Comparison of ENCODE assay signal across 29 cellular contexts in the genomic region with DNA sequence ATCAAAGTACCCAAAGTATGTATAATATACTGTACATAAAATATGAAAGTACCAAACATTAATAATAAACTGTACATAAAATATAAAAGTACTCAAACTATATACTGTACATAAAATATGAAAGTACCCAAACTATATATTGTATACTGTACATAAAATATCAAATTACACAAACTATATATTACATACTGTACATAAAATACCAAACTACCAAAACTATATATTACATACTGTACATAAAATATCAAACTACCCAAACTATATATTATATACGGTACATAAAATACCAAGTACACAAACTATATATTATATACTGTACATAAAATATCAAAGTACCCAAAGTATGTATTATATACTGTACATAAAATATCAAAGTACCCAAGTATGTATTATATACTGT.
DNase-seq lines count a peak whose midpoint lies in the region; ATAC-seq, FAIRE-seq and TF ChIP-seq lines count a peak whose summit lies in the region.
"Had no signal": no experiment of that assay in that cellular context is flagged by ENCODE, and none has a peak within 500 bp of the region (broad histone marks: within the 10 kb centered on the region; RNA-seq: fewer than 3 reads in every experiment).

No MANE protein-coding gene starts in this region.

- no peak overlapping the region for H3K4me3 ChIP-seq in K562
- H3K4me3 ChIP-seq: A549; BLaER1; BLaER1 treated with 17β-estradiol and CSF1 and Interleukin-3, amounts not matched to agents 10 nM and 100 nM had no signal

- in situ Hi-C loops in K562 (cut with MboI), result no loop called here

- no peak for DNase-seq in K562 (ENCODE audit: extremely low read depth in 1 of 4, low spot score in 3 of 4)
- DNase-seq in activated gamma-delta T cell treated with Interleukin-2 at 50 U/mL for 16 hours, result no peak
- DNase-seq: 8988T; ACHN; AML-193; BE2C; C1 segment of cervical spinal cord; Caco-2; Calu3; CD4-positive, alpha-beta memory T cell; CD4-positive, alpha-beta T cell; CD4-positive, CD25-positive, alpha-beta regulatory T cell; CD8-positive, alpha-beta memory T cell; CD8-positive, alpha-beta T cell; COR-L47; DMS 273 treated with DMSO at 0.1 percent for 48 hours; DMS153; DMS53; DMS79; DMS79 treated with DMSO at 0.1 percent for 48 hours; DND-41; EL had no signal

- H3K27ac ChIP-seq in K562 (ENCODE audit: extremely low read depth, low read depth, low read length), result no peak overlapping the region
- H3K27ac ChIP-seq: 22Rv1; A549; BLaER1; BLaER1 treated with 17β-estradiol and CSF1 and Interleukin-3, amounts not matched to agents 10 nM and 100 nM; C4-2B had no signal

- no peak for FAIRE-seq in K562 (lab: Jason Lieb, UNC)
- FAIRE-seq: A204.1, A549, D721Med had no signal

- no peaks in the 10 kb centered on the region for H4K20me1 ChIP-seq in K562 (replicated peaks; ENCODE audit: control insufficient read depth, insufficient read depth, low read length)
- H4K20me1 ChIP-seq: BLaER1; BLaER1 treated with 17β-estradiol and CSF1 and Interleukin-3, amounts not matched to agents 10 nM and 100 nM had no signal

- no peak for TF ChIP-seq CTCF in K562 (IDR thresholded peaks at IDR 0.05 in 2 of 3, conservative IDR thresholded peaks at IDR 0.05 in 1 of 3; ENCODE audit: insufficient read depth in 2 of 3, low read depth in 1 of 3, low read length in 3 of 3)

- POLR2A ChIA-PET in K562 (lab: Yijun Ruan, JAX), result no interaction called here

- H3K4me1 ChIP-seq in K562 (replicated peaks in 1 of 2; ENCODE audit: control insufficient read depth in 2 of 2, insufficient read depth in 2 of 2, low read length in 2 of 2), result no peaks in the 10 kb centered on the region
- H3K4me1 ChIP-seq: A549; BE2C; BLaER1; BLaER1 treated with 17β-estradiol and CSF1 and Interleukin-3, amounts not matched to agents 10 nM and 100 nM; Caco-2 had no signal

- no peak overlapping the region for H3K4me2 ChIP-seq in K562 (ENCODE audit: insufficient read depth, low read length)
- H3K4me2 ChIP-seq: A549; BLaER1; BLaER1 treated with 17β-estradiol and CSF1 and Interleukin-3, amounts not matched to agents 10 nM and 100 nM had no signal

- no peak overlapping the region for H3K9ac ChIP-seq in K562 (ENCODE audit: insufficient read depth in 1 of 2, low read depth in 2 of 2, low read length in 2 of 2)
- H3K9ac ChIP-seq: BLaER1; BLaER1 treated with 17β-estradiol and CSF1 and Interleukin-3, amounts not matched to agents 10 nM and 100 nM had no signal

- ATAC-seq in K562, result no peak
- ATAC-seq: A549; CD8-positive, alpha-beta T cell had no signal

- no peak overlapping the region for H2AFZ ChIP-seq in K562 (ENCODE audit: low read depth, low read length)

- no TSS peak for BruUV-seq in K562 (replicated peaks; lab: Mats Ljungman, UMichigan)

- TF ChIP-seq RAD21 in K562 (CRISPR knock-in tag; conservative IDR thresholded peaks at IDR 0.05 in 1 of 2, IDR thresholded peaks at IDR 0.05 in 1 of 2), result no peak

- intact Hi-C loops in K562 (cut with micrococcal nuclease), result no loop called here

- no peaks in the 10 kb centered on the region for H3K9me1 ChIP-seq in K562 (ENCODE audit: control insufficient read depth, insufficient read depth, low read length)

- 3% methylated on average over 1 of the region's 1 CpG for WGBS in K562 (ENCODE audit: insufficient coverage, low coverage, missing lambda C conversion rate)

- H3K36me3 ChIP-seq in K562 (ENCODE audit: control insufficient read depth, insufficient read depth, low read length), result no peaks in the 10 kb centered on the region
- H3K36me3 ChIP-seq: BE2C; BLaER1; BLaER1 treated with 17β-estradiol and CSF1 and Interleukin-3, amounts not matched to agents 10 nM and 100 nM had no signal

- no peaks in the 10 kb centered on the region for H3K79me2 ChIP-seq in K562 (ENCODE audit: control insufficient read depth, insufficient read depth, low read length)

- no peaks in the 10 kb centered on the region for H3K9me3 ChIP-seq in K562 (replicated peaks; ENCODE audit: control insufficient read depth, insufficient read depth, low read depth, low read length)
- H3K9me3 ChIP-seq: A549; BE2C; BLaER1; BLaER1 treated with 17β-estradiol and CSF1 and Interleukin-3, amounts not matched to agents 10 nM and 100 nM; Caco-2 had no signal

- H3K27me3 ChIP-seq in K562 (ENCODE audit: control insufficient read depth in 2 of 2, insufficient read depth in 2 of 2, low read length in 2 of 2), result no peaks in the 10 kb centered on the region
- H3K27me3 ChIP-seq: BE2C; BLaER1; BLaER1 treated with 17β-estradiol and CSF1 and Interleukin-3, amounts not matched to agents 10 nM and 100 nM had no signal

- TF ChIP-seq EP300 in K562 (IDR thresholded peaks at IDR 0.05; ENCODE audit: low read length), result no peak

- CTCF ChIA-PET in K562 (lab: Yijun Ruan, JAX; ENCODE audit: low intra/inter-chr PET ratio), result no interaction called here

- TF ChIP-seq POLR2A in K562 (conservative IDR thresholded peaks at IDR 0.05), result no peak

TF ChIP-seq in K562, 482 proteins besides CTCF, POLR2A, EP300 and RAD21:
- TF ChIP-seq HNRNPH1 (optimal IDR thresholded peaks at IDR 0.05; ENCODE audit: low read depth, low read length) (peak; percentile 82), SRSF7 (optimal IDR thresholded peaks at IDR 0.05; ENCODE audit: low read depth, low read length) (peak; percentile 37), HNRNPL (IDR thresholded peaks at IDR 0.05; ENCODE audit: low read depth, low read length) (no peak), U2AF1 (optimal IDR thresholded peaks at IDR 0.05; ENCODE audit: low read depth, low read length) (peak; percentile 8), U2AF2 (optimal IDR thresholded peaks at IDR 0.05; ENCODE audit: low read depth, low read length) (peak; percentile 57)
- TF ChIP-seq, protein P1, sequence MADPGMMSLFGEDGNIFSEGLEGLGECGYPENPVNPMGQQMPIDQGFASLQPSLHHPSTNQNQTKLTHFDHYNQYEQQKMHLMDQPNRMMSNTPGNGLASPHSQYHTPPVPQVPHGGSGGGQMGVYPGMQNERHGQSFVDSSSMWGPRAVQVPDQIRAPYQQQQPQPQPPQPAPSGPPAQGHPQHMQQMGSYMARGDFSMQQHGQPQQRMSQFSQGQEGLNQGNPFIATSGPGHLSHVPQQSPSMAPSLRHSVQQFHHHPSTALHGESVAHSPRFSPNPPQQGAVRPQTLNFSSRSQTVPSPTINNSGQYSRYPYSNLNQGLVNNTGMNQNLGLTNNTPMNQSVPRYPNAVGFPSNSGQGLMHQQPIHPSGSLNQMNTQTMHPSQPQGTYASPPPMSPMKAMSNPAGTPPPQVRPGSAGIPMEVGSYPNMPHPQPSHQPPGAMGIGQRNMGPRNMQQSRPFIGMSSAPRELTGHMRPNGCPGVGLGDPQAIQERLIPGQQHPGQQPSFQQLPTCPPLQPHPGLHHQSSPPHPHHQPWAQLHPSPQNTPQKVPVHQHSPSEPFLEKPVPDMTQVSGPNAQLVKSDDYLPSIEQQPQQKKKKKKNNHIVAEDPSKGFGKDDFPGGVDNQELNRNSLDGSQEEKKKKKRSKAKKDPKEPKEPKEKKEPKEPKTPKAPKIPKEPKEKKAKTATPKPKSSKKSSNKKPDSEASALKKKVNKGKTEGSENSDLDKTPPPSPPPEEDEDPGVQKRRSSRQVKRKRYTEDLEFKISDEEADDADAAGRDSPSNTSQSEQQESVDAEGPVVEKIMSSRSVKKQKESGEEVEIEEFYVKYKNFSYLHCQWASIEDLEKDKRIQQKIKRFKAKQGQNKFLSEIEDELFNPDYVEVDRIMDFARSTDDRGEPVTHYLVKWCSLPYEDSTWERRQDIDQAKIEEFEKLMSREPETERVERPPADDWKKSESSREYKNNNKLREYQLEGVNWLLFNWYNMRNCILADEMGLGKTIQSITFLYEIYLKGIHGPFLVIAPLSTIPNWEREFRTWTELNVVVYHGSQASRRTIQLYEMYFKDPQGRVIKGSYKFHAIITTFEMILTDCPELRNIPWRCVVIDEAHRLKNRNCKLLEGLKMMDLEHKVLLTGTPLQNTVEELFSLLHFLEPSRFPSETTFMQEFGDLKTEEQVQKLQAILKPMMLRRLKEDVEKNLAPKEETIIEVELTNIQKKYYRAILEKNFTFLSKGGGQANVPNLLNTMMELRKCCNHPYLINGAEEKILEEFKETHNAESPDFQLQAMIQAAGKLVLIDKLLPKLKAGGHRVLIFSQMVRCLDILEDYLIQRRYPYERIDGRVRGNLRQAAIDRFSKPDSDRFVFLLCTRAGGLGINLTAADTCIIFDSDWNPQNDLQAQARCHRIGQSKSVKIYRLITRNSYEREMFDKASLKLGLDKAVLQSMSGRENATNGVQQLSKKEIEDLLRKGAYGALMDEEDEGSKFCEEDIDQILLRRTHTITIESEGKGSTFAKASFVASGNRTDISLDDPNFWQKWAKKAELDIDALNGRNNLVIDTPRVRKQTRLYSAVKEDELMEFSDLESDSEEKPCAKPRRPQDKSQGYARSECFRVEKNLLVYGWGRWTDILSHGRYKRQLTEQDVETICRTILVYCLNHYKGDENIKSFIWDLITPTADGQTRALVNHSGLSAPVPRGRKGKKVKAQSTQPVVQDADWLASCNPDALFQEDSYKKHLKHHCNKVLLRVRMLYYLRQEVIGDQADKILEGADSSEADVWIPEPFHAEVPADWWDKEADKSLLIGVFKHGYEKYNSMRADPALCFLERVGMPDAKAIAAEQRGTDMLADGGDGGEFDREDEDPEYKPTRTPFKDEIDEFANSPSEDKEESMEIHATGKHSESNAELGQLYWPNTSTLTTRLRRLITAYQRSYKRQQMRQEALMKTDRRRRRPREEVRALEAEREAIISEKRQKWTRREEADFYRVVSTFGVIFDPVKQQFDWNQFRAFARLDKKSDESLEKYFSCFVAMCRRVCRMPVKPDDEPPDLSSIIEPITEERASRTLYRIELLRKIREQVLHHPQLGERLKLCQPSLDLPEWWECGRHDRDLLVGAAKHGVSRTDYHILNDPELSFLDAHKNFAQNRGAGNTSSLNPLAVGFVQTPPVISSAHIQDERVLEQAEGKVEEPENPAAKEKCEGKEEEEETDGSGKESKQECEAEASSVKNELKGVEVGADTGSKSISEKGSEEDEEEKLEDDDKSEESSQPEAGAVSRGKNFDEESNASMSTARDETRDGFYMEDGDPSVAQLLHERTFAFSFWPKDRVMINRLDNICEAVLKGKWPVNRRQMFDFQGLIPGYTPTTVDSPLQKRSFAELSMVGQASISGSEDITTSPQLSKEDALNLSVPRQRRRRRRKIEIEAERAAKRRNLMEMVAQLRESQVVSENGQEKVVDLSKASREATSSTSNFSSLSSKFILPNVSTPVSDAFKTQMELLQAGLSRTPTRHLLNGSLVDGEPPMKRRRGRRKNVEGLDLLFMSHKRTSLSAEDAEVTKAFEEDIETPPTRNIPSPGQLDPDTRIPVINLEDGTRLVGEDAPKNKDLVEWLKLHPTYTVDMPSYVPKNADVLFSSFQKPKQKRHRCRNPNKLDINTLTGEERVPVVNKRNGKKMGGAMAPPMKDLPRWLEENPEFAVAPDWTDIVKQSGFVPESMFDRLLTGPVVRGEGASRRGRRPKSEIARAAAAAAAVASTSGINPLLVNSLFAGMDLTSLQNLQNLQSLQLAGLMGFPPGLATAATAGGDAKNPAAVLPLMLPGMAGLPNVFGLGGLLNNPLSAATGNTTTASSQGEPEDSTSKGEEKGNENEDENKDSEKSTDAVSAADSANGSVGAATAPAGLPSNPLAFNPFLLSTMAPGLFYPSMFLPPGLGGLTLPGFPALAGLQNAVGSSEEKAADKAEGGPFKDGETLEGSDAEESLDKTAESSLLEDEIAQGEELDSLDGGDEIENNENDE (IDR thresholded peaks at IDR 0.05; ENCODE audit: low read depth, low read length), result no peak
